ENCODE assay signal across 29 cellular contexts in genomic region chr6:84344005-84344404, GRCh38.
"Had no signal": no experiment of that assay in that cellular context is flagged by ENCODE, and none has a peak within 500 bp of the region (broad histone marks: within the 10 kb centered on the region; RNA-seq: fewer than 3 reads in every experiment).

No MANE protein-coding gene starts in this region.

- H3K4me3 ChIP-seq: gastroesophageal sphincter, skin epidermis, testis, transverse colon had no signal

- H3K27me3 ChIP-seq: gastroesophageal sphincter, neutrophil, testis, transverse colon had no signal

- H3K36me3 Mint-ChIP-seq: activated CD8-positive, alpha-beta memory T cell treated with anti-CD3 and anti-CD28 coated beads, Interleukin-2, amount 10 ng/mL, durations not matched to agents 7 days and 5 days; activated naive CD8-positive, alpha-beta T cell; brain; mesothelial cell of epicardium; naive B cell had no signal

- FAIRE-seq: endothelial cell of umbilical vein, kidney had no signal

- H3K36me3 ChIP-seq: gastroesophageal sphincter, neutrophil, transverse colon had no signal

- H3K4me3 Mint-ChIP-seq: activated B cell treated with CpG ODN at 0.5 μM for 24 hours; activated CD8-positive, alpha-beta memory T cell treated with anti-CD3 and anti-CD28 coated beads, Interleukin-2, amount 10 ng/mL, durations not matched to agents 7 days and 5 days; activated CD8-positive, alpha-beta T cell treated with anti-CD3 and anti-CD28 coated beads, Interleukin-2, amount 10 ng/mL, durations not matched to agents 7 days and 5 days; activated naive CD8-positive, alpha-beta T cell; activated T-cell treated with anti-CD3 and anti-CD28 coated beads, Interleukin-2, amount 50 U/mL, for 72 hours; brain; effector memory CD8-positive, alpha-beta T cell; immature natural killer cell; mesothelial cell of epicardium; naive B cell; nephron progenitor cell had no signal

- H3K9me3 ChIP-seq: gastroesophageal sphincter, neutrophil, testis, transverse colon had no signal

- DNase-seq: activated B cell treated with CpG ODN at 0.5 μM for 24 hours; activated CD8-positive, alpha-beta memory T cell treated with anti-CD3 and anti-CD28 coated beads, Interleukin-2, amount 10 ng/mL, durations not matched to agents 7 days and 5 days; activated CD8-positive, alpha-beta T cell treated with anti-CD3 and anti-CD28 coated beads, Interleukin-2, amount 10 ng/mL, durations not matched to agents 7 days and 5 days; activated naive CD4-positive, alpha-beta T cell; activated T-cell treated with anti-CD3 and anti-CD28 coated beads, Interleukin-2, amount 50 U/mL, for 72 hours; anterior cingulate cortex; cortex of kidney; effector memory CD8-positive, alpha-beta T cell; head of caudate nucleus; hypothalamus; immature natural killer cell; kidney; naive B cell; nephron progenitor cell; stimulated activated CD4-positive, alpha-beta T cell treated with anti-CD3 and anti-CD28 coated beads, Interleukin-12 subunit alpha, Interleukin-12 subunit beta, amount 100 ng/mL, for 4 hours; stimulated activated CD4-positive, alpha-beta T cell treated with anti-CD3 and anti-CD28 coated beads, Interleukin-4, amount 100 ng/mL, for 1 hour; stimulated activated naive CD8-positive, alpha-beta T cell treated with anti-CD3 and anti-CD28 coated beads, Interleukin-15, Interleukin-2, amounts not matched to agents 100 U/mL and 50 U/mL, for 24 hours; T-helper 9 cell; testis; transverse colon had no signal

- H3K4me1 ChIP-seq: gastroesophageal sphincter, testis, transverse colon had no signal

- ATAC-seq: activated CD8-positive, alpha-beta memory T cell treated with anti-CD3 and anti-CD28 coated beads, Interleukin-2, amount 10 ng/mL, durations not matched to agents 7 days and 5 days; activated CD8-positive, alpha-beta T cell treated with anti-CD3 and anti-CD28 coated beads, Interleukin-2, amount 10 ng/mL, durations not matched to agents 7 days and 5 days; activated T-cell treated with anti-CD3 and anti-CD28 coated beads, Interleukin-2, amount 50 U/mL, for 72 hours; effector memory CD8-positive, alpha-beta T cell; gastroesophageal sphincter; sciatic nerve; stimulated activated naive CD8-positive, alpha-beta T cell treated with anti-CD3 and anti-CD28 coated beads, Interleukin-15, Interleukin-2, amounts not matched to agents 100 U/mL and 50 U/mL, for 24 hours had no signal

- H3K27ac Mint-ChIP-seq: activated B cell treated with CpG ODN at 0.5 μM for 24 hours; activated CD8-positive, alpha-beta memory T cell treated with anti-CD3 and anti-CD28 coated beads, Interleukin-2, amount 10 ng/mL, durations not matched to agents 7 days and 5 days; activated CD8-positive, alpha-beta T cell treated with anti-CD3 and anti-CD28 coated beads, Interleukin-2, amount 10 ng/mL, durations not matched to agents 7 days and 5 days; activated naive CD8-positive, alpha-beta T cell; activated T-cell treated with anti-CD3 and anti-CD28 coated beads, Interleukin-2, amount 50 U/mL, for 72 hours; brain; effector memory CD8-positive, alpha-beta T cell; immature natural killer cell; mesothelial cell of epicardium; naive B cell; nephron progenitor cell; progenitor cell of endocrine pancreas had no signal

- H3K4me1 Mint-ChIP-seq: activated B cell treated with CpG ODN at 0.5 μM for 24 hours; activated CD8-positive, alpha-beta memory T cell treated with anti-CD3 and anti-CD28 coated beads, Interleukin-2, amount 10 ng/mL, durations not matched to agents 7 days and 5 days; brain; immature natural killer cell; mesothelial cell of epicardium; naive B cell had no signal

- H3K27me3 Mint-ChIP-seq: activated B cell treated with CpG ODN at 0.5 μM for 24 hours; activated CD8-positive, alpha-beta memory T cell treated with anti-CD3 and anti-CD28 coated beads, Interleukin-2, amount 10 ng/mL, durations not matched to agents 7 days and 5 days; effector memory CD8-positive, alpha-beta T cell; naive B cell had no signal

- H3K27ac ChIP-seq: gastroesophageal sphincter, neutrophil, skin epidermis, testis, transverse colon had no signal
